27 cellular contexts compared by ENCODE assay signal in the genomic region with DNA sequence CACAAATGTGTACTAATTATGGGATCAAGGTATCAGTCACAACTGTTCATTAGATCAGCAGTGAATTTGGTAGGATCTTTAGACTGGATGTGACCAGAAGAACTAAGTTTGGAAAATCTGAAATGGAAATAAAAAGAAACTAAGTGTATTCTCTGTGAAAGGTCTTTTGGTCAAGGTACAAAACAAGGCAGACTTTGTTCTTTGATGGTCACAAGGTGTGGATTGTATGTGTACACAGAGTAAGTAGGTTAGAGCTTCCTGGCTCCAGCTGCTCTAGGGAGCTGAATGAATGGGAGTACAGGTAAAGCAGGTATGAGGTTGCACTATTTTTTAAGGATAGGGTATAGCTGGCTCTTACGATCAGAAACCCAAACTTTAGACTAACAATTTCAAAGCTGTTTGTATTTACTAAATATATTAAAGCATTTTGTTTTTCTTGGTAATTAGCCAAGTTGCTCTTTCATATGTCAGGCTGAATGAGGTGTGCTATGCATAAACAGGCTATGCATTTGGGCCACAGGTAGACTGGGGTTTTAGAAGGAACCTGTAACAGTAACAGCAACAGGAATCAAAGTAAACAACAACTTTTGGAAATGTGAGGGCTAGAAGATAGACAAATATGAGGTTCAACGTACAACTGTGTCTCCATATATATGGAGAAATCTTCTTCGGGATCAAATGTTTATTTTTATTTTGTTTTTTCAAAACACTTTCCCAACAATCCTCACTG. TPM values are rescaled to one million over a fixed set of nuclear protein-coding genes. Genes with fewer than 3 reads are reported as not detected.
A peak's percentile ranks its signal among the peaks of the same experiment; 100 is the strongest.
DNase-seq lines count a peak whose midpoint lies in the region; ATAC-seq, FAIRE-seq and TF ChIP-seq lines count a peak whose summit lies in the region.
"Had no signal": no experiment of that assay in that cellular context is flagged by ENCODE, and none has a peak within 500 bp of the region (broad histone marks: within the 10 kb centered on the region; RNA-seq: fewer than 3 reads in every experiment).

No MANE protein-coding gene starts in this region.

- peak overlapping the region; percentile 87 for H3K27ac Mint-ChIP-seq in progenitor cell of endocrine pancreas
- H3K27ac Mint-ChIP-seq: activated naive CD8-positive, alpha-beta T cell; activated T-helper 2 cell treated with anti-CD3 and anti-CD28 coated beads, Interferon-gamma antibody, Interleukin-2, Interleukin-4, amounts not matched to agents 10 μg/mL and 5 μg/mL and 100 μg/mL, durations not matched to agents 14 hours and 24 hours and 36 hours; HFFc6 had no signal

- H3K9me3 ChIP-seq in H1 (ENCODE audit: insufficient read depth in 2 of 2, low read depth in 1 of 2, low read length in 1 of 2), result no peaks in the 10 kb centered on the region
- H3K9me3 ChIP-seq in left lung, result no peaks in the 10 kb centered on the region
- H3K9me3 ChIP-seq: heart left ventricle had no signal

- no peak overlapping the region for H2BK20ac ChIP-seq in H1 (ENCODE audit: low read length)

- H4K8ac ChIP-seq in H1 (ENCODE audit: extremely low read depth, insufficient read depth, low read length), result no peak overlapping the region

- no peak for FAIRE-seq in H1 (lab: Jason Lieb, UNC)
- FAIRE-seq: HTR-8/SVneo had no signal

- no peak overlapping the region for H3K4ac ChIP-seq in H1 (replicated peaks; ENCODE audit: insufficient read length, low read depth, low read length)

- no peak overlapping the region for H3K4me3 ChIP-seq in H1 (ENCODE audit: extremely low read depth in 1 of 4, insufficient read depth in 2 of 4, low read depth in 3 of 4, low read length in 4 of 4)
- no peak overlapping the region for H3K4me3 ChIP-seq in left lung
- H3K4me3 ChIP-seq: dorsolateral prefrontal cortex, heart left ventricle, PC-9 had no signal

- H3K36me3 ChIP-seq in H1 (ENCODE audit: control insufficient read depth in 2 of 4, insufficient read depth in 4 of 4, low read length in 3 of 4), result peaks cover 0 to 55% (median 18%) of the 10 kb centered on the region in 4 experiments; a peak in 5 of 8 replicates
- H3K36me3 ChIP-seq in left lung, result no peaks in the 10 kb centered on the region
- H3K36me3 ChIP-seq: heart left ventricle had no signal

- H2BK15ac ChIP-seq in H1 (ENCODE audit: low read length), result no peak overlapping the region

- TF ChIP-seq RAD21 in H1 (IDR thresholded peaks at IDR 0.05 in 1 of 2, conservative IDR thresholded peaks at IDR 0.05 in 1 of 2; ENCODE audit: low read depth in 2 of 2, low read length in 2 of 2), result no peak

- 90% methylated on average over 3 of the region's 3 CpGs; no CpG with 5 or more reads in 1 of the 2 experiments for WGBS in H1 (ENCODE audit: extremely low coverage in 1 of 2, insufficient coverage in 1 of 2, insufficient read length in 1 of 2, insufficient replicate concordance in 2 of 2, low coverage in 1 of 2, low lambda C conversion rate in 2 of 2, missing lambda C conversion rate in 1 of 2), 2 experiments

- H3K79me2 ChIP-seq in H1 (ENCODE audit: control insufficient read depth in 1 of 2, insufficient read depth in 2 of 2, low read length in 2 of 2), result peaks cover 0 to 81% of the 10 kb centered on the region in 2 experiments; a peak in 2 of 4 replicates

- H3K56ac ChIP-seq in H1 (replicated peaks; ENCODE audit: insufficient read length, low read depth, low read length), result no peak overlapping the region

- H3K79me1 ChIP-seq in H1 (ENCODE audit: low read depth, low read length), result no peaks in the 10 kb centered on the region

- no peak overlapping the region for H2BK120ac ChIP-seq in H1 (replicated peaks; ENCODE audit: low read depth, low read length)

- no peaks in the 10 kb centered on the region for H3K9me3 Mint-ChIP-seq in progenitor cell of endocrine pancreas (ENCODE audit: low read depth)
- H3K9me3 Mint-ChIP-seq: activated T-helper 2 cell treated with anti-CD3 and anti-CD28 coated beads, Interferon-gamma antibody, Interleukin-2, Interleukin-4, amounts not matched to agents 10 μg/mL and 5 μg/mL and 100 μg/mL, durations not matched to agents 14 hours and 24 hours and 36 hours; central memory CD8-positive, alpha-beta T cell; HFFc6; naive thymus-derived CD8-positive, alpha-beta T cell had no signal

- TF ChIP-seq EP300 in H1 (IDR thresholded peaks at IDR 0.05; ENCODE audit: borderline replicate concordance in 1 of 2, low read depth in 2 of 2, low read length in 2 of 2), result no peak

- DNase-seq in DMS53 (lab: John Stamatoyannopoulos, UW) (peak; percentile 77), LoVo (ENCODE audit: low spot score) (peak; percentile 14), H1 (ENCODE audit: low read depth in 1 of 2, low spot score in 2 of 2) (no peak), progenitor cell of endocrine pancreas (ENCODE audit: low spot score, unreplicated experiment) (no peak), left lung (no peak), retina (no peak)
- no peak for DNase-seq in stimulated activated naive CD4-positive, alpha-beta T cell (lab: John Stamatoyannopoulos, UW)
- DNase-seq: activated CD4-positive, alpha-beta T cell treated with anti-CD3 and anti-CD28 coated beads, Interleukin-2, amount 50 U/mL, for 48 hours; activated CD4-positive, CD25-positive, alpha-beta regulatory T cell; activated CD8-positive, alpha-beta memory T cell treated with anti-CD3 and anti-CD28 coated beads, Interleukin-2, amount 50 U/mL, for 4 hours; dorsolateral prefrontal cortex; heart left ventricle; HFFc6; left cardiac atrium; naive thymus-derived CD8-positive, alpha-beta T cell; NCI-H1048; NCI-H1694 treated with DMSO at 0.1 percent for 48 hours; occipital lobe; PC-9; Right ventricle myocardium superior; stimulated activated CD4-positive, alpha-beta T cell treated with anti-CD3 and anti-CD28 coated beads, Interleukin-4, amount 100 ng/mL, for 4 hours; stimulated activated naive CD4-positive, alpha-beta T cell treated with Interleukin-2 at 50 U/mL for 16 hours had no signal

- intact Hi-C loops in left lung (cut with DNase I), result no loop called here

- H3K23me2 ChIP-seq in H1 (ENCODE audit: low read depth, low read length), result no peaks in the 10 kb centered on the region

- no peak overlapping the region for H3K14ac ChIP-seq in H1 (ENCODE audit: insufficient read length)

- peaks cover 14% of the 10 kb centered on the region for H3K36me3 Mint-ChIP-seq in progenitor cell of endocrine pancreas (ENCODE audit: insufficient read depth)

- H2AFZ ChIP-seq in H1 (ENCODE audit: low read length), result no peak overlapping the region
- H2AFZ ChIP-seq: PC-9 had no signal

- no peak overlapping the region for H3K4me3 Mint-ChIP-seq in progenitor cell of endocrine pancreas (ENCODE audit: low read depth)
- H3K4me3 Mint-ChIP-seq: activated naive CD8-positive, alpha-beta T cell; central memory CD8-positive, alpha-beta T cell; HFFc6; naive thymus-derived CD8-positive, alpha-beta T cell had no signal

- H3K27ac ChIP-seq in H1 (ENCODE audit: low read depth, low read length), result 0 out of 2 replicates have a peak overlapping the region, but pooled peaks have one; percentile 34
- no peak overlapping the region for H3K27ac ChIP-seq in left lung
- H3K27ac ChIP-seq: dorsolateral prefrontal cortex, heart left ventricle, PC-9 had no signal

- POLR2A ChIA-PET in H1 (lab: Charles Lee; ENCODE audit: partially characterized antibody), result interaction anchor here (0.6 to 0.9 kb wide), 2 partner anchors 8 to 27 kb away, joined by 3 read pairs; no protein-coding TSS in a partner anchor

- TF ChIP-seq CTCF in H1 (IDR thresholded peaks at IDR 0.05; ENCODE audit: control extremely low read depth in 1 of 3, insufficient read depth in 1 of 3, low read depth in 1 of 3, low read length in 3 of 3) (no peak), progenitor cell of endocrine pancreas (IDR thresholded peaks at IDR 0.05; ENCODE audit: unreplicated experiment) (no peak), left lung (IDR thresholded peaks at IDR 0.05) (no peak)

- peaks cover 26% of the 10 kb centered on the region for H3K4me1 Mint-ChIP-seq in progenitor cell of endocrine pancreas (ENCODE audit: low read depth)
- H3K4me1 Mint-ChIP-seq: central memory CD8-positive, alpha-beta T cell had no signal

- H2BK12ac ChIP-seq in H1 (ENCODE audit: low read depth, low read length), result no peak overlapping the region

- H3K9ac ChIP-seq in H1 (replicated peaks in 1 of 4; ENCODE audit: extremely low read depth in 1 of 4, low read depth in 3 of 4, low read length in 3 of 4), result no peak overlapping the region

- H2BK5ac ChIP-seq in H1 (ENCODE audit: low read depth, low read length), result no peak overlapping the region

- no peak overlapping the region for H4K91ac ChIP-seq in H1 (replicated peaks; ENCODE audit: insufficient read length, low read length)

- CTCF ChIA-PET in H1 (lab: Charles Lee; ENCODE audit: partially characterized antibody), result interaction anchor here (0.7 to 0.8 kb wide), 2 partner anchors 9 to 13 kb away, joined by 3 read pairs; no protein-coding TSS in a partner anchor

- H4K5ac ChIP-seq in H1 (ENCODE audit: insufficient read length, low read depth, low read length), result no peak overlapping the region

- no peak for TF ChIP-seq POLR2A in H1 (IDR thresholded peaks at IDR 0.05; ENCODE audit: control extremely low read depth in 1 of 2, low read depth in 2 of 2, low read length in 2 of 2)

- 0 out of 4 replicates have a peak overlapping the region, but pooled peaks of 1 of the 2 experiments have one; percentile 17 for H3K4me2 ChIP-seq in H1 (ENCODE audit: insufficient read depth in 1 of 2, low read depth in 2 of 2, low read length in 2 of 2)
- H3K4me2 ChIP-seq: PC-9 had no signal

- H3K4me1 ChIP-seq in H1 (replicated peaks in 1 of 4; ENCODE audit: control insufficient read depth in 3 of 4, insufficient read depth in 4 of 4, low read length in 3 of 4) (peaks cover 0 to 3% (median 0%) of the 10 kb centered on the region in 4 experiments; a peak in 2 of 7 replicates), left lung (no peaks in the 10 kb centered on the region)
- H3K4me1 ChIP-seq: heart left ventricle had no signal

- no peak overlapping the region for H2AK5ac ChIP-seq in H1 (ENCODE audit: low read depth, low read length)

- H3K23ac ChIP-seq in H1 (ENCODE audit: insufficient read length), result no peak overlapping the region

- H3K27me3 ChIP-seq in H1 (replicated peaks in 1 of 4; ENCODE audit: control insufficient read depth in 3 of 4, extremely low read depth in 1 of 4, insufficient read depth in 3 of 4, low read length in 3 of 4) (no peaks in the 10 kb centered on the region), left lung (no peaks in the 10 kb centered on the region)
- H3K27me3 ChIP-seq: dorsolateral prefrontal cortex, heart left ventricle had no signal

- H3K18ac ChIP-seq in H1 (ENCODE audit: extremely low read depth, low read length), result no peak overlapping the region

- H3K27me3 Mint-ChIP-seq in progenitor cell of endocrine pancreas, result no peaks in the 10 kb centered on the region
- H3K27me3 Mint-ChIP-seq: activated naive CD8-positive, alpha-beta T cell; central memory CD8-positive, alpha-beta T cell; naive thymus-derived CD8-positive, alpha-beta T cell had no signal

- ATAC-seq in GM19351 (IDR thresholded peaks at IDR 0.05; ENCODE audit: unreplicated experiment) (no peak), left lung (no peak)
- ATAC-seq: heart left ventricle; left cardiac atrium; naive thymus-derived CD8-positive, alpha-beta T cell had no signal

- H4K20me1 ChIP-seq in H1 (replicated peaks in 1 of 2; ENCODE audit: control insufficient read depth in 1 of 2, insufficient read depth in 2 of 2, low read length in 2 of 2), result peaks cover 0 to 5% of the 10 kb centered on the region in 2 experiments

RNA-seq across cellular contexts. Expression of a gene that starts 32.5 kb away (rescaled TPM):
- 78.7 and 83.1 TPM in 2 replicates for total RNA-seq in H1 (2021; fragmentation: NEBNext Ultra II Directional; extraction: Animal tissue kit (Norgen Biotek cat#: 25700))
- 9.0 and 12.6 TPM in 2 replicates for polyA plus RNA-seq in H1 (2011; rRNA removed)
- 17.4 TPM for polyA plus RNA-seq in H1 (2011; cell fraction: cytosol; rRNA removed)
- 13.0 TPM for polyA plus RNA-seq in H1 (2011; cell fraction: nucleus; rRNA removed)
- 12.2 to 25.3 TPM (median 17.9 TPM) in 4 replicates for polyA plus RNA-seq in H1 (2012, experiment 1 of 2)
- polyA plus RNA-seq in H1 (2012, experiment 2 of 2), result 1.5 TPM
- 29.1 TPM for polyA plus RNA-seq in H1 (2013, experiment 1 of 2)
- polyA plus RNA-seq in H1 (2013, experiment 2 of 2), result 30.1 TPM
- polyA minus RNA-seq in H1 (2011; rRNA and poly(A)+ RNA removed), result 45.6 and 62.0 TPM in 2 replicates
- polyA minus RNA-seq in H1 (2011; cell fraction: cytosol; rRNA and poly(A)+ RNA removed), result 30.0 TPM
- 59.1 TPM for polyA minus RNA-seq in H1 (2011; cell fraction: nucleus; rRNA and poly(A)+ RNA removed)
- total RNA-seq in progenitor cell of endocrine pancreas, result 32.4 and 33.5 TPM in 2 replicates
- 1 to 10 TPM in 1 of 2 donors, under 1 TPM in 1; 0.81 to 2.7 TPM for total RNA-seq in left lung

Comparison
In these comparisons a context has a peak if more than half of its experiments do, and no peak if none do; other contexts are left out.
1. DNase-seq: peak in DMS53 (single experiment) and LoVo (single experiment); none in H1 (0 of 2), progenitor cell of endocrine pancreas (single experiment), stimulated activated naive CD4-positive, alpha-beta T cell (0 of 6), left lung (0 of 2) and retina (single experiment).